17 cellular contexts compared by ENCODE assay signal in the genomic region with DNA sequence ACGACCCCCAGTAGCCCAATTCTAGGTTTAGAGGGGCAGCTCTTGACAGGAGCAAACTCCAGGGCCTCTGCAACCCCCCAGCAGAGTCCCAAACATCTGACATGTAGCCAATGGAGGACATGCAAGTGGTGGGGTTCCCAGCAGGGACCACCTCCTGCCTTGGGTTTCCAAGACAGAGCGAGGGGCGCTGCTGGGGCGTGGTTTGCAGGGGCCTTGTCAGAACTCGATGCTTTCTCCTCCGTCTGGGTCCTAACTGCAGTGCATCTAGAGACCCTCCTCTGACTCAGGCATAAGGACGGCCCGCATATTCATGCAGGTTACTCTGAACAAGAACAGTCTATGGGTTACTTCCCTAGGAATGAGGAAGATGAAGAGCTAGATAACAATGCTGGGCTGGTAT.
"Had no signal": no experiment of that assay in that cellular context is flagged by ENCODE, and none has a peak within 500 bp of the region (broad histone marks: within the 10 kb centered on the region; RNA-seq: fewer than 3 reads in every experiment).

No MANE protein-coding gene starts in this region.

- H3K27me3 Mint-ChIP-seq: activated naive CD4-positive, alpha-beta T cell treated with anti-CD3 and anti-CD28 coated beads, Interleukin-2, amount 50 U/mL, for 24 hours; natural killer cell treated with Interleukin-12 subunit alpha and Interleukin-12 subunit beta and Interleukin-15 and Interleukin-18, amount 100 ng/mL, for 72 hours; T-cell had no signal

- H3K27me3 ChIP-seq: ascending aorta, dorsolateral prefrontal cortex, neutrophil, tibial artery had no signal

- H3K4me3 Mint-ChIP-seq: activated naive CD4-positive, alpha-beta T cell treated with anti-CD3 and anti-CD28 coated beads, Interleukin-2, amount 50 U/mL, for 24 hours; memory B cell; natural killer cell treated with Interleukin-12 subunit alpha and Interleukin-12 subunit beta and Interleukin-15 and Interleukin-18, amount 100 ng/mL, for 72 hours; T-cell had no signal

- H3K9me3 Mint-ChIP-seq: activated naive CD4-positive, alpha-beta T cell treated with anti-CD3 and anti-CD28 coated beads, Interleukin-2, amount 50 U/mL, for 24 hours; memory B cell; natural killer cell treated with Interleukin-12 subunit alpha and Interleukin-12 subunit beta and Interleukin-15 and Interleukin-18, amount 100 ng/mL, for 72 hours; T-cell had no signal

- H3K4me1 Mint-ChIP-seq: activated naive CD4-positive, alpha-beta T cell treated with anti-CD3 and anti-CD28 coated beads, Interleukin-2, amount 50 U/mL, for 24 hours; memory B cell; T-cell had no signal

- H3K27ac Mint-ChIP-seq: activated naive CD4-positive, alpha-beta T cell treated with anti-CD3 and anti-CD28 coated beads, Interleukin-2, amount 50 U/mL, for 24 hours; memory B cell; natural killer cell treated with Interleukin-12 subunit alpha and Interleukin-12 subunit beta and Interleukin-15 and Interleukin-18, amount 100 ng/mL, for 72 hours; T-cell had no signal

- ATAC-seq: natural killer cell treated with Interleukin-12 subunit alpha and Interleukin-12 subunit beta and Interleukin-15 and Interleukin-18, amount 100 ng/mL, for 72 hours; stimulated activated naive CD8-positive, alpha-beta T cell treated with anti-CD3 and anti-CD28 coated beads, Interleukin-15, Interleukin-2, amounts not matched to agents 100 U/mL and 50 U/mL, for 24 hours; T-cell had no signal

- H3K9me3 ChIP-seq: ascending aorta, neutrophil, tibial artery had no signal

- H3K4me3 ChIP-seq: ascending aorta, dorsolateral prefrontal cortex, tibial artery had no signal

- DNase-seq: activated gamma-delta T cell treated with Interleukin-2 at 50 U/mL for 16 hours; activated T-cell treated with anti-CD3 and anti-CD28 coated beads, Interleukin-2, amount 50 U/mL, for 1 hour; central memory CD4-positive, alpha-beta T cell; stimulated activated CD4-positive, alpha-beta T cell treated with anti-CD3 and anti-CD28 coated beads, Interleukin-12 subunit alpha, Interleukin-12 subunit beta, amount 100 ng/mL, for 4 hours; stimulated activated CD4-positive, alpha-beta T cell treated with anti-CD3 and anti-CD28 coated beads, Interleukin-4, amount 100 ng/mL, for 4 hours; stimulated activated naive CD8-positive, alpha-beta T cell treated with anti-CD3 and anti-CD28 coated beads, Interleukin-15, Interleukin-2, amounts not matched to agents 100 U/mL and 50 U/mL, for 24 hours; T-cell had no signal

- H2AFZ ChIP-seq: parathyroid adenoma had no signal

- H3K9ac ChIP-seq: parathyroid adenoma had no signal

- H3K27ac ChIP-seq: neutrophil, parathyroid adenoma, tibial artery had no signal

- H3K36me3 Mint-ChIP-seq: activated naive CD4-positive, alpha-beta T cell treated with anti-CD3 and anti-CD28 coated beads, Interleukin-2, amount 50 U/mL, for 24 hours; memory B cell; natural killer cell treated with Interleukin-12 subunit alpha and Interleukin-12 subunit beta and Interleukin-15 and Interleukin-18, amount 100 ng/mL, for 72 hours had no signal

- FAIRE-seq: colon, urothelium cell line had no signal
